Comparison of ENCODE assay signal across 7 cellular contexts in the genomic region with DNA sequence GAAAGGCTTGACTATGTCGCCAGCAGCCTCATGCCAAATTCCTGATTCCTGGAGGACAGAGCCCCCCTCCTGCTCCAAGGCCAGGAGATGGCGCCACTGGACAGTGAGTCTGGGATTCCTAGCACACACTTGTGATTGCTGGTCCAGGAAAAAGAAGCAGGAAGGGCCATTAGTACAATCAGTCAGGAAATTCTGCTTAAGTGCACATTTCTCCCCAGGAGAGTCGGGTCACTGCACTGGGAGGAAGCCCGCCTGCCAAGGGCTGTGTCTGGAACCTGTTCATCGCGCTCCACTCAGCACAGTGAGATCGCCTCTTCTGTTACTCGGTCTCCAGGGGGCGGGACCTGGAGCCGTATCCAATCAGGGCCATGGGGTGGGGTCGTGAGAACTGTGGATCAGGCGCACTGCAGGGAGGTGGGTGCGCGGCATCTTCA.
DNase-seq lines count a peak whose midpoint lies in the region; ATAC-seq and TF ChIP-seq lines count a peak whose summit lies in the region.

No MANE protein-coding gene starts in this region.

- ATAC-seq in right lobe of liver: peak; percentile 71 to 88 (median 84)
- ATAC-seq in stimulated activated naive CD8-positive, alpha-beta T cell treated with anti-CD3 and anti-CD28 coated beads, Interleukin-15, Interleukin-2, amounts not matched to agents 100 U/mL and 50 U/mL, for 24 hours: peak; percentile 69
- ATAC-seq in HG02981 (IDR thresholded peaks at IDR 0.05; ENCODE audit: unreplicated experiment): no peak

- H3K27me3 ChIP-seq in right lobe of liver: no peaks in the 10 kb centered on the region

- peak overlapping the region in 2 of 3 donors; percentile 21 to 34 for H3K4me3 ChIP-seq in right lobe of liver

- WGBS in right lobe of liver (ENCODE audit: insufficient coverage, low coverage, low lambda C conversion rate, missing lambda C conversion rate): 39% methylated on average over 2 of the region's 14 CpGs

- TF ChIP-seq POLR2A in right lobe of liver (IDR thresholded peaks at IDR 0.05): no peak

- H3K36me3 ChIP-seq in right lobe of liver: no peaks in the 10 kb centered on the region

- no peaks in the 10 kb centered on the region for H3K4me1 ChIP-seq in right lobe of liver

- intact Hi-C loops in right lobe of liver (cut with DNase I): no loop called here

- H3K27ac ChIP-seq in right lobe of liver: no peak overlapping the region

- DNase-seq in GM10266 (ENCODE audit: extremely low spot score) (peak; percentile 35), NCI-H748 (lab: John Stamatoyannopoulos, UW; ENCODE audit: unreplicated experiment) (peak; percentile 86), ecto neural progenitor cell (ENCODE audit: low spot score) (peak; percentile 85), right lobe of liver (peak in 2 of 3 donors; percentile 58 to 61), SKM-1 (lab: John Stamatoyannopoulos, UW; ENCODE audit: unreplicated experiment) (no peak)
- peak; percentile 57 for DNase-seq in stimulated activated naive CD8-positive, alpha-beta T cell treated with anti-CD3 and anti-CD28 coated beads, Interleukin-15, Interleukin-2, amounts not matched to agents 100 U/mL and 50 U/mL, for 24 hours

- H3K9me3 ChIP-seq in right lobe of liver: no peaks in the 10 kb centered on the region

- TF ChIP-seq CTCF in GM10266 (IDR thresholded peaks at IDR 0.05; ENCODE audit: control insufficient read depth, insufficient read depth, low read depth, missing control alignments) (peak; percentile 36), right lobe of liver (IDR thresholded peaks at IDR 0.05) (peak in 3 of 4 donors; percentile 48 to 58 (median 50))
